9 cellular contexts compared by ENCODE assay signal in genomic region chr2:200483729-200484198, GRCh38. TPM values are rescaled to one million over a fixed set of nuclear protein-coding genes. Genes with fewer than 3 reads are reported as not detected.
DNase-seq lines count a peak whose midpoint lies in the region; ATAC-seq, FAIRE-seq and TF ChIP-seq lines count a peak whose summit lies in the region.
"Had no signal": no experiment of that assay in that cellular context is flagged by ENCODE, and none has a peak within 500 bp of the region (broad histone marks: within the 10 kb centered on the region; RNA-seq: fewer than 3 reads in every experiment).

No MANE protein-coding gene starts in this region.

- ATAC-seq in GM21367 (IDR thresholded peaks at IDR 0.05; ENCODE audit: unreplicated experiment) (peak; percentile 44), upper lobe of right lung (peak; percentile 89)

- TF ChIP-seq CTCF in fibroblast of the aortic adventitia (IDR thresholded peaks at IDR 0.05; ENCODE audit: insufficient read depth, low read length) (peak; percentile 50), upper lobe of right lung (IDR thresholded peaks at IDR 0.05) (peak; percentile 48), coronary artery (IDR thresholded peaks at IDR 0.05) (no peak)

- H3K27ac ChIP-seq in upper lobe of right lung, result no peak overlapping the region
- no peak overlapping the region for H3K27ac ChIP-seq in coronary artery
- H3K27ac ChIP-seq: BLaER1 treated with 17β-estradiol and CSF1 and Interleukin-3, amounts not matched to agents 10 nM and 100 nM had no signal

- no peak for FAIRE-seq in RCC 7860 (lab: Jason Lieb, UNC)

- H3K4me1 ChIP-seq in upper lobe of right lung, result no peaks in the 10 kb centered on the region

- H3K27me3 ChIP-seq in upper lobe of right lung, result no peaks in the 10 kb centered on the region
- H3K27me3 ChIP-seq: BLaER1 treated with 17β-estradiol and CSF1 and Interleukin-3, amounts not matched to agents 10 nM and 100 nM had no signal

- no peak overlapping the region for H3K4me3 ChIP-seq in fibroblast of the aortic adventitia (ENCODE audit: low read depth, low read length)
- H3K4me3 ChIP-seq in upper lobe of right lung, result no peak overlapping the region
- no peak overlapping the region for H3K4me3 ChIP-seq in coronary artery
- H3K4me3 ChIP-seq: BLaER1 treated with 17β-estradiol and CSF1 and Interleukin-3, amounts not matched to agents 10 nM and 100 nM had no signal

- H3K36me3 ChIP-seq in upper lobe of right lung, result no peaks in the 10 kb centered on the region

- DNase-seq in NCI-H187 treated with DMSO at 0.1 percent for 48 hours (lab: John Stamatoyannopoulos, UW), result peak; percentile 17
- no peak for DNase-seq in NCI-H187 (lab: John Stamatoyannopoulos, UW)
- DNase-seq in HT-29 (ENCODE audit: low spot score), result peak; percentile 85
- peak; percentile 18 for DNase-seq in RCC 7860 (ENCODE audit: low spot score)
- DNase-seq in fibroblast of the aortic adventitia (ENCODE audit: low read depth), result peak; percentile 27
- DNase-seq in upper lobe of right lung, result peak; percentile 84
- no peak for DNase-seq in coronary artery (ENCODE audit: low spot score)

- intact Hi-C loops in upper lobe of right lung (cut with DNase I), result no loop called here

- no peaks in the 10 kb centered on the region for H3K9me3 ChIP-seq in upper lobe of right lung
- H3K9me3 ChIP-seq: BLaER1 treated with 17β-estradiol and CSF1 and Interleukin-3, amounts not matched to agents 10 nM and 100 nM had no signal

RNA-seq across cellular contexts. Expression of gene KCTD18, which starts 26.1 kb away (rescaled TPM):
- 6.8 and 6.9 TPM in 2 replicates for total RNA-seq in HT-29 (2014; rRNA removed; shearing (Covaris generic))
- total RNA-seq in fibroblast of the aortic adventitia (ENCODE audit: low replicate concordance) (24.9 and 26.4 TPM in 2 replicates), upper lobe of right lung (13.0 TPM)

RNA-seq across cellular contexts. Expression of gene SGO2, which starts 42.2 kb away (rescaled TPM):
- 3.9 and 5.3 TPM in 2 replicates for total RNA-seq in HT-29 (2014; rRNA removed; shearing (Covaris generic))
- 21.3 and 23.3 TPM in 2 replicates for total RNA-seq in fibroblast of the aortic adventitia (ENCODE audit: low replicate concordance)
- 2.1 TPM for total RNA-seq in upper lobe of right lung

Comparison
In these comparisons a context has a peak if more than half of its experiments do, and no peak if none do; other contexts are left out.
1. DNase-seq: peak in NCI-H187 treated with DMSO at 0.1 percent for 48 hours (single experiment), HT-29 (single experiment), RCC 7860 (single experiment), fibroblast of the aortic adventitia (single experiment) and upper lobe of right lung (single experiment); none in NCI-H187 (0 of 2) and coronary artery (single experiment).